Comparison of ENCODE assay signal across 26 cellular contexts in genomic region chr5:71714911-71715310, GRCh38. TPM values are rescaled to one million over a fixed set of nuclear protein-coding genes. Genes with fewer than 3 reads are reported as not detected.
"Had no signal": no experiment of that assay in that cellular context is flagged by ENCODE, and none has a peak within 500 bp of the region (broad histone marks: within the 10 kb centered on the region; RNA-seq: fewer than 3 reads in every experiment).

No MANE protein-coding gene starts in this region.

- H3K4me3 ChIP-seq: SJSA1, SK-N-MC had no signal

- ATAC-seq: HepG2 had no signal

- H3K36me3 ChIP-seq: SJSA1 had no signal

- DNase-seq: IMR-90; Karpas-422; KG1; MM.1S; NCI-H1092 treated with DMSO at 0.1 percent for 48 hours; NCI-H1436; NCI-H187; NCI-H2029; NCI-H2081 treated with DMSO at 0.1 percent for 48 hours; NCI-H2227 treated with DMSO at 0.1 percent for 48 hours; NCI-H524; NCI-H526 treated with DMSO at 0.1 percent for 48 hours; NCI-H748 treated with DMSO at 0.1 percent for 48 hours; NK-92 treated with Interleukin-12 subunit alpha and Interleukin-12 subunit beta, amount 100 ng/mL, for 24 hours; OCI-M1; Right ventricle myocardium superior; RPMI8226; SIG-M5 had no signal

- H3K4me1 ChIP-seq: SJSA1 had no signal

- H3K27ac ChIP-seq: SJSA1, SK-N-MC had no signal

- FAIRE-seq: HepG2, RCC 7860 had no signal

RNA-seq across cellular contexts. Expression of gene CARTPT, which starts 4.2 kb away (rescaled TPM):
- total RNA-seq: HepG2; HT1080; IMR-90; M059J; NCI-H460; Right ventricle myocardium superior; SJSA1; T-helper 1 cell treated with Interleukin-12 subunit alpha and Interleukin-12 subunit beta and Interleukin-4 antibody, amounts not matched to agents 30 ng/mL and 1 ng/mL, for 36 hours had no signal
- polyA plus RNA-seq: HepG2, IMR-90 had no signal
